11 cellular contexts compared by ENCODE assay signal in the genomic region with DNA sequence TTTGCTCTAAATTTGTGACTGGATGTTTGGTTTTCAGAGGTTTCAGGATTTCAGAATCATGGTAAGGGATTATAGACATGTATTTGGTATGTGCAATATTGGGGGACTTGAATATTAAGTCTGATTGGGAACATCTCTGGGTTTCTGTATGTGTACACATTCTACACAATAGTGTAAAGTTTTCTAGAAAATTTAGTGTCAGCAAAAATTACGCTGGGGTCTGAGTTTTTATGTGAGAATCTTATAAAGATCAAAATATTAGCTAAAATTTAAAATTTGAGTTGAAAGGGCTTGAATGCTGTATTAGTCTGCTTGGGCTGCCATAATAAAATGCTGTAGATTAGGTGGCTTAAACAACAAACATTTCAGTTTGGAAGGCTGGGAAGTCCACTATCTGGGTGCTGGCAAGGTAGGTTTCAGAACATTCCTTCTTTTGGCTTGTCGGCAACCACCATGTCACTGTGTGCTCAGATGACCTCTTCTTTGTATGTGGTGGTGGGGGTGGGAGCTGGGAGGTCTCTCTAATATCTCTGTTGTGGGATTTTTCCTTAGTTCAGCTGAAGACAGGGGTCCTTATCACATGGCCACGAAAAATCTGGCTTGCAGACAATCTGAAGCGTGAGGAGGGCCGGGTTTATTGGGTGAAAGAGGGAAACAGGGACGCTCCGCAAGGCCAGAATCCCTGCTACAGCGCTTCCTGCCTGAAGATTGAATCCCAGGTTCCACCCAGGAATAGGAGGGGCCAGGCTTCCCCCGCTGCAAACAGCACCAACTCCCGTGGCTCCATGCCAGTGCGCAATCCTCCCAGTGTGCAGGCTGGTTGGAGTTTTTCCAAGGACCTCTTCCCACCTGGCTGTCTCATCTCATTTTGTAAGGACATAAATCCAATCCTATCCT.
DNase-seq lines count a peak whose midpoint lies in the region; TF ChIP-seq lines count a peak whose summit lies in the region.
"Had no signal": no experiment of that assay in that cellular context is flagged by ENCODE, and none has a peak within 500 bp of the region (broad histone marks: within the 10 kb centered on the region; RNA-seq: fewer than 3 reads in every experiment).

No MANE protein-coding gene starts in this region.

- H3K4me3 ChIP-seq in endocrine pancreas (ENCODE audit: control insufficient read depth, insufficient read depth, low read length) = no peak overlapping the region
- peak overlapping the region in 1 of 2 donors; percentile 11 for H3K4me3 ChIP-seq in muscle layer of duodenum (ENCODE audit: low read depth in 1 of 2, low read length in 2 of 2)
- H3K4me3 ChIP-seq: SJSA1 had no signal

- no peak for TF ChIP-seq POLR2A in erythroblast (IDR thresholded peaks at IDR 0.05; ENCODE audit: low read length)

- peak overlapping the region; percentile 32 for H3K27ac ChIP-seq in muscle layer of duodenum (ENCODE audit: low read length)
- H3K27ac ChIP-seq: SJSA1 had no signal

- H3K27me3 ChIP-seq in endocrine pancreas (ENCODE audit: control insufficient read depth, insufficient read depth, low read length) (no peaks in the 10 kb centered on the region), muscle layer of duodenum (ENCODE audit: low read depth, low read length) (no peaks in the 10 kb centered on the region)
- H3K27me3 ChIP-seq: SJSA1 had no signal

- H3K9me3 ChIP-seq in endocrine pancreas (ENCODE audit: control insufficient read depth, low read length) (no peaks in the 10 kb centered on the region), muscle layer of duodenum (ENCODE audit: control insufficient read depth in 1 of 2, low read length in 2 of 2) (no peaks in the 10 kb centered on the region)
- H3K9me3 ChIP-seq: SJSA1 had no signal

- H3K36me3 ChIP-seq in endocrine pancreas (ENCODE audit: control insufficient read depth, insufficient read depth, low read length) = no peaks in the 10 kb centered on the region
- no peaks in the 10 kb centered on the region for H3K36me3 ChIP-seq in muscle layer of duodenum (ENCODE audit: control insufficient read depth in 1 of 2, insufficient read depth in 2 of 2, low read length in 2 of 2)
- H3K36me3 ChIP-seq: SJSA1 had no signal

- DNase-seq in DMS153 (lab: John Stamatoyannopoulos, UW) = peak; percentile 83
- DNase-seq in NCI-H446 (lab: John Stamatoyannopoulos, UW) = peak; percentile 88 to 96
- no peak for DNase-seq in NOMO-1 treated with DMSO at 0.1 percent for 48 hours (lab: John Stamatoyannopoulos, UW; ENCODE audit: unreplicated experiment)
- DNase-seq in stimulated activated CD4-positive, alpha-beta T cell treated with anti-CD3 and anti-CD28 coated beads, Interleukin-4, amount 100 ng/mL, for 4 hours = no peak
- DNase-seq in DMS53 treated with DMSO at 0.1 percent for 48 hours (lab: John Stamatoyannopoulos, UW; ENCODE audit: unreplicated experiment) = no peak
- DNase-seq in erythroblast (lab: John Stamatoyannopoulos, UW) = no peak
- DNase-seq: cerebellar nuclear complex; stimulated activated naive CD4-positive, alpha-beta T cell had no signal

- peak overlapping the region; percentile 36 for H3K9ac ChIP-seq in endocrine pancreas (ENCODE audit: control insufficient read depth, insufficient read depth, low read length)

- H3K4me1 ChIP-seq in endocrine pancreas (ENCODE audit: control insufficient read depth, insufficient read depth, low read length) (peaks cover 4% of the 10 kb centered on the region), muscle layer of duodenum (ENCODE audit: control insufficient read depth in 1 of 2, insufficient read depth in 2 of 2, low read length in 2 of 2) (peaks cover 0 to 25% of the 10 kb centered on the region in 2 donors)

Comparison
In these comparisons a context has a peak if more than half of its experiments do, and no peak if none do; other contexts are left out.
1. DNase-seq: peak in DMS153 (single experiment) and NCI-H446 (2 of 2); none in NOMO-1 treated with DMSO at 0.1 percent for 48 hours (single experiment), stimulated activated CD4-positive, alpha-beta T cell treated with anti-CD3 and anti-CD28 coated beads, Interleukin-4, amount 100 ng/mL, for 4 hours (0 of 2), DMS53 treated with DMSO at 0.1 percent for 48 hours (single experiment) and erythroblast (0 of 2).